23 cellular contexts compared by ENCODE assay signal in the genomic region with DNA sequence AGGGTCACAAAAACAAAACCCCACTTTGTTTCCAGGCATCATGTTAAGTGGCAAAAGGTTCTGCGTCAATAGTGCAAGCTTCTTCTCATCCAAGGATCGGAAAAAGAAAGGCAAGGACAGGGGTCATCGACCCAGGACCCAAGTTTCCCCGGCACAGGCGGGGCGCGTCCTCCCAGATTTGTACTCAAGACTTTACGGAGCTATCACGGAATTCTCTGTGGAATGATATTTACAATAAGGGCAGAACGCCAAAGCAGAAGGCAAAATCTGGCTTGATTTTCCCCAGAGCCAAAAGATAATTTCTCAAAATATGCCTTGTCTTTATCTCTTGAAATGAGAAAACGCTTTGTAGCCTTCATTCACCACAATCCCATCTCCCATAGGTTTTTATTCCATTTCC. TPM values are rescaled to one million over a fixed set of nuclear protein-coding genes. Genes with fewer than 3 reads are reported as not detected.
A peak's percentile ranks its signal among the peaks of the same experiment; 100 is the strongest.
DNase-seq lines count a peak whose midpoint lies in the region; ATAC-seq and TF ChIP-seq lines count a peak whose summit lies in the region.
"Had no signal": no experiment of that assay in that cellular context is flagged by ENCODE, and none has a peak within 500 bp of the region (broad histone marks: within the 10 kb centered on the region; RNA-seq: fewer than 3 reads in every experiment).

No MANE protein-coding gene starts in this region.

- H4K20me1 ChIP-seq in hepatocyte (ENCODE audit: insufficient read depth, poor library complexity, severe bottlenecking) = no peaks in the 10 kb centered on the region

- H3K27me3 ChIP-seq in Panc1 (ENCODE audit: control insufficient read depth, insufficient read depth, low read length) (no peaks in the 10 kb centered on the region), hepatocyte (no peaks in the 10 kb centered on the region)
- no peaks in the 10 kb centered on the region for H3K27me3 ChIP-seq in effector memory CD4-positive, alpha-beta T cell (replicated peaks; ENCODE audit: control insufficient read depth, insufficient read depth, low read length, poor library complexity, severe bottlenecking)
- H3K27me3 ChIP-seq: ascending aorta had no signal

- H3K9me2 ChIP-seq in hepatocyte (replicated peaks; ENCODE audit: insufficient read depth) = no peaks in the 10 kb centered on the region

- H3K4me2 ChIP-seq in hepatocyte = peak overlapping the region; percentile 51
- H3K4me2 ChIP-seq: KMS-11, PC-9 had no signal

- CTCF ChIA-PET in Panc1 (lab: Charles Lee) = no interaction called here

- TF ChIP-seq CTCF in Panc1 (IDR thresholded peaks at IDR 0.05) (no peak), choroid plexus epithelial cell (conservative IDR thresholded peaks at IDR 0.05; ENCODE audit: low read depth, low read length) (no peak), hepatocyte (IDR thresholded peaks at IDR 0.05; ENCODE audit: poor library complexity) (no peak)

- 58% methylated on average over 11 of the region's 11 CpGs for WGBS in hepatocyte (ENCODE audit: low lambda C conversion rate, missing lambda C conversion rate)

- no peak for ATAC-seq in Panc1
- peak; percentile 58 for ATAC-seq in sciatic nerve
- ATAC-seq: activated CD4-positive, CD25-positive, alpha-beta regulatory T cell treated with anti-CD3 and anti-CD28 coated beads, Interleukin-2, amount 50 U/mL, for 24 hours; naive thymus-derived CD4-positive, alpha-beta T cell; stimulated activated naive CD8-positive, alpha-beta T cell treated with anti-CD3 and anti-CD28 coated beads, Interleukin-15, Interleukin-2, amounts not matched to agents 100 U/mL and 50 U/mL, for 24 hours; T-cell had no signal

- no peaks in the 10 kb centered on the region for H3K79me2 ChIP-seq in hepatocyte

- BruUV-seq in Panc1 (replicated peaks; lab: Mats Ljungman, UMichigan) = no TSS peak

- POLR2A ChIA-PET in Panc1 (lab: Charles Lee) = no interaction called here

- intact Hi-C loops in Panc1 (cut with micrococcal nuclease; ENCODE audit: unreplicated experiment) = no loop called here
- intact Hi-C loops in sciatic nerve (cut with DNase I) = no loop called here

- H2AFZ ChIP-seq in hepatocyte = no peak overlapping the region
- H2AFZ ChIP-seq: PC-9 had no signal

- H3K36me3 ChIP-seq in Panc1 (ENCODE audit: control insufficient read depth, insufficient read depth, low read length) (no peaks in the 10 kb centered on the region), hepatocyte (replicated peaks; ENCODE audit: insufficient read depth, low read depth) (no peaks in the 10 kb centered on the region)
- no peaks in the 10 kb centered on the region for H3K36me3 ChIP-seq in effector memory CD4-positive, alpha-beta T cell (ENCODE audit: control insufficient read depth, insufficient read depth, low read length)
- H3K36me3 ChIP-seq: ascending aorta had no signal

- in situ Hi-C loops in Panc1 (cut with HindIII; ENCODE audit: low pct_unique_long_range_greater_than_20kb, low sequenced_read_pairs) = no loop called here

- H3K4me3 ChIP-seq in Panc1 (ENCODE audit: low read depth in 2 of 2, low read length in 2 of 2) (peak overlapping the region in 1 of 2 experiments; percentile 10; a peak in 2 of 4 replicates), choroid plexus epithelial cell (ENCODE audit: low read depth, low read length) (peak overlapping the region; percentile 40), hepatocyte (no peak overlapping the region)
- no peak overlapping the region for H3K4me3 ChIP-seq in effector memory CD4-positive, alpha-beta T cell (ENCODE audit: insufficient read depth, low read depth, low read length, poor library complexity, severe bottlenecking)
- H3K4me3 ChIP-seq: ascending aorta, PC-9 had no signal

- DNase-seq in Panc1 (ENCODE audit: low read depth, low spot score) (no peak), choroid plexus epithelial cell (ENCODE audit: low read depth) (peak; percentile 72), hepatocyte (ENCODE audit: low spot score) (no peak), sciatic nerve (ENCODE audit: low spot score) (no peak), NCI-H1048 (lab: John Stamatoyannopoulos, UW) (no peak), HuH-7 (ENCODE audit: low spot score) (no peak)
- no peak for DNase-seq in effector memory CD4-positive, alpha-beta T cell
- DNase-seq: activated CD4-positive, alpha-beta memory T cell treated with anti-CD3 and anti-CD28 coated beads for 36 hours; activated CD8-positive, alpha-beta memory T cell treated with anti-CD3 and anti-CD28 coated beads, Interleukin-2, amount 50 U/mL, for 48 hours; CD4-positive, CD25-positive, alpha-beta regulatory T cell; naive thymus-derived CD4-positive, alpha-beta T cell; NCI-H146; NCI-H2171; NCI-H524; PC-9; SIG-M5; stimulated activated CD4-positive, alpha-beta T cell treated with anti-CD3 and anti-CD28 coated beads, Interleukin-15, amount 100 ng/mL, for 24 hours; stimulated activated naive CD8-positive, alpha-beta T cell treated with anti-CD3 and anti-CD28 coated beads, Interleukin-15, Interleukin-2, amounts not matched to agents 100 U/mL and 50 U/mL, for 24 hours; T-cell had no signal

- H3K27ac ChIP-seq in Panc1 (ENCODE audit: low read length) (peak overlapping the region; percentile 67), hepatocyte (no peak overlapping the region)
- no peak overlapping the region for H3K27ac ChIP-seq in effector memory CD4-positive, alpha-beta T cell (ENCODE audit: insufficient read depth, low read length, poor library complexity, severe bottlenecking)
- H3K27ac ChIP-seq: ascending aorta, KMS-11, PC-9 had no signal

- H3K9me3 ChIP-seq in Panc1 (ENCODE audit: control insufficient read depth, insufficient read depth, low read depth, low read length) (no peaks in the 10 kb centered on the region), hepatocyte (ENCODE audit: low read depth) (no peaks in the 10 kb centered on the region)
- H3K9me3 ChIP-seq in effector memory CD4-positive, alpha-beta T cell (ENCODE audit: control insufficient read depth, low read length) = no peaks in the 10 kb centered on the region
- H3K9me3 ChIP-seq: ascending aorta had no signal

- H3K4me1 ChIP-seq in Panc1 (ENCODE audit: control insufficient read depth, insufficient read depth, low read length) (peaks cover 66% of the 10 kb centered on the region), hepatocyte (ENCODE audit: insufficient read depth) (peaks cover 23% of the 10 kb centered on the region)
- H3K4me1 ChIP-seq in effector memory CD4-positive, alpha-beta T cell (ENCODE audit: control insufficient read depth, insufficient read depth, low read length, poor library complexity, severe bottlenecking) = no peaks in the 10 kb centered on the region
- H3K4me1 ChIP-seq: ascending aorta had no signal

RNA-seq across cellular contexts. Expression of gene PDE10A, which starts 25.4 kb away (rescaled TPM):
- 27.8 TPM for total RNA-seq in Panc1 (2021; ENCODE audit: unreplicated experiment)
- polyA plus RNA-seq in Panc1 (2012; ENCODE audit: insufficient read length) = 10.5 TPM
- 5.4 and 7.2 TPM in 2 replicates for total RNA-seq in hepatocyte
- polyA plus RNA-seq in hepatocyte = 2.0 and 5.7 TPM in 2 replicates
- total RNA-seq in sciatic nerve = 14.1 TPM
- total RNA-seq: activated CD4-positive, alpha-beta memory T cell treated with anti-CD3 and anti-CD28 coated beads for 36 hours; CD4-positive, CD25-positive, alpha-beta regulatory T cell; naive thymus-derived CD4-positive, alpha-beta T cell; PC-9 had no signal
- polyA plus RNA-seq: CD4-positive, CD25-positive, alpha-beta regulatory T cell; keratinocyte; naive thymus-derived CD4-positive, alpha-beta T cell had no signal
